In genomic region chr12:32170437-32170998, GRCh38 we compare ENCODE assay signal across 19 cellular contexts.
"Had no signal": no experiment of that assay in that cellular context is flagged by ENCODE, and none has a peak within 500 bp of the region (broad histone marks: within the 10 kb centered on the region; RNA-seq: fewer than 3 reads in every experiment).

No MANE protein-coding gene starts in this region.

- H3K27ac ChIP-seq: cardiac muscle cell, dorsolateral prefrontal cortex, parathyroid adenoma, right lobe of liver, thoracic aorta, upper lobe of left lung had no signal

- H3K9ac ChIP-seq: parathyroid adenoma had no signal

- H3K9me3 ChIP-seq: right lobe of liver, thoracic aorta, upper lobe of left lung had no signal

- DNase-seq: activated CD4-positive, alpha-beta memory T cell treated with anti-CD3 and anti-CD28 coated beads for 36 hours; activated CD4-positive, alpha-beta T cell treated with anti-CD3 and anti-CD28 coated beads for 36 hours; activated naive CD4-positive, alpha-beta T cell; activated naive CD8-positive, alpha-beta T cell treated with anti-CD3 and anti-CD28 coated beads for 36 hours; amniotic stem cell; dorsolateral prefrontal cortex; erythroblast; foreskin melanocyte; head of caudate nucleus; naive thymus-derived CD8-positive, alpha-beta T cell; right lobe of liver; small intestine; stimulated activated CD4-positive, alpha-beta T cell treated with anti-CD3 and anti-CD28 coated beads, Interleukin-4, amount 100 ng/mL, for 4 hours; stimulated activated naive B cell treated with anti-CD40 and anti-IgM and Interleukin-4, amounts not matched to agents 10 μg/mL and 1 μg/mL and 100 μg/mL, for 72 hours; upper lobe of left lung had no signal

- H3K36me3 ChIP-seq: cardiac muscle cell, right lobe of liver, thoracic aorta, upper lobe of left lung had no signal

- H3K4me1 ChIP-seq: right lobe of liver, upper lobe of left lung had no signal

- H3K27me3 ChIP-seq: cardiac muscle cell, dorsolateral prefrontal cortex, right lobe of liver, upper lobe of left lung had no signal

- H3K4me3 ChIP-seq: cardiac muscle cell, dorsolateral prefrontal cortex, right lobe of liver, thoracic aorta, upper lobe of left lung had no signal

- ATAC-seq: activated CD4-positive, alpha-beta T cell treated with anti-CD3 and anti-CD28 coated beads for 36 hours; activated T-helper 17 cell treated with anti-CD3 and anti-CD28 coated beads, Interleukin-2, amount 50 U/mL, for 72 hours; naive thymus-derived CD8-positive, alpha-beta T cell; right lobe of liver; stimulated activated naive B cell treated with anti-CD40 and anti-IgM and Interleukin-4, amounts not matched to agents 10 μg/mL and 1 μg/mL and 100 μg/mL, for 72 hours had no signal
